In the genomic region with DNA sequence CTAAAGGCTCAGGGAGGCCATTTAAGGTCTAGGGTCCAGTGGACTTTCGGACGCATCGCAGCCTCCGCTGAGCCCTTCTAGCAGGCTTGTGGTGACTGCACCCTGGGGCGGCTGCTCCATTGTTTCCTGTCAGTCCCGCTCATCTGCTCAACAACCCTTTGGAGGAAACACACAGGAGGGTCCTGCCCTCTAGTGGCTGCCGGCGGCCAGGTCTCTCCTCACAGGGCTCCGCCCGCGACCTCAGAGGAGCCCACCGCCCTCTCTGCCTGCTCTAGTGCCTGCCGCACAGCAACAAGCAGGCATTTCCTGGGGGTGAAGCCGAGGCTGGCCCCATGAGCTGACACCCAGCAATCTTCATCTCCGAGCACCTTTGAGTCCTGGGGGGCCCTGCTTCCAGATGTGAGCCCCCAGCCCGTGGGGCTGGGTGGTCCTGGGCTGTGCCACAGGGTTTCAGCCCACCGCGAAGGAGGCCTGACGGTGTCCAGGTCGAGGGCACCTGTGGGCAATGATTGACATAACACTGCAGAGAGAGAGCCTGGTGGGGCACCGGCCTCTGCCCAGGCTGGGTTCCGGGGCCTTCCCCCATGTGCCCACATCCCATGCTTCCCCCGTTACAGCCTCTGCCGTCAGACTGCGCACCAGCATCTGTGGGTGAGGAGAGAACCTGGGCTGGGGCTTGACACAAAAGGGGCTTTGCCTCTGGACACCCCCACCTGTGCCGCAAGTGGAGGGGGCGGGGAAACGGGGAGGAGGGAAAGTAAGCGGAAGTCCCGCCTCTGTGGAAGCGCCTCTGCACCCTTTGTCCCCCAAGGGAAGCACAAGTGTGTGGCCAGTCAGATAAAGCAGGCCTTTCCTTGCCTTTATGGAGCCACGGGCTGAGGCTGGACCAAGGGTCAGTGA, we compare ENCODE assay signal across 8 cellular contexts. TPM values are rescaled to one million over a fixed set of nuclear protein-coding genes. Genes with fewer than 3 reads are reported as not detected.
DNase-seq lines count a peak whose midpoint lies in the region; ATAC-seq, FAIRE-seq and TF ChIP-seq lines count a peak whose summit lies in the region.

No MANE protein-coding gene starts in this region.

- H3K27me3 ChIP-seq in GM23338 (ENCODE audit: insufficient read depth) (no peaks in the 10 kb centered on the region), SJSA1 (replicated peaks) (no peaks in the 10 kb centered on the region), pancreas (no peaks in the 10 kb centered on the region), thyroid gland (no peaks in the 10 kb centered on the region)

- peak overlapping the region; percentile 91 for H3K4me2 ChIP-seq in GM23338

- H3K9me3 Mint-ChIP-seq in GM23338: no peaks in the 10 kb centered on the region
- H3K9me3 Mint-ChIP-seq in activated naive CD4-positive, alpha-beta T cell treated with anti-CD3 and anti-CD28 coated beads for 36 hours: no peaks in the 10 kb centered on the region

- peak; percentile 95 for DNase-seq in GM23338 (ENCODE audit: low spot score)
- DNase-seq in LHCN-M2 (ENCODE audit: low read depth): peak; percentile 69
- DNase-seq in SJSA1 (ENCODE audit: low read depth in 1 of 2, low spot score in 2 of 2): peak; percentile 53 to 82
- DNase-seq in activated naive CD4-positive, alpha-beta T cell treated with anti-CD3 and anti-CD28 coated beads for 36 hours: peak; percentile 95
- DNase-seq in Right ventricle myocardium inferior (ENCODE audit: missing footprints): peak; percentile 93
- DNase-seq in pancreas: peak; percentile 72 to 92 (median 84)
- peak; percentile 82 to 87 for DNase-seq in thyroid gland

- H3K9me2 ChIP-seq in GM23338 (ENCODE audit: insufficient read depth): no peaks in the 10 kb centered on the region

- peak overlapping the region; percentile 99 for H2AFZ ChIP-seq in GM23338

- no peaks in the 10 kb centered on the region for H3K36me3 Mint-ChIP-seq in GM23338 (ENCODE audit: low read depth)
- no peaks in the 10 kb centered on the region for H3K36me3 Mint-ChIP-seq in activated naive CD4-positive, alpha-beta T cell treated with anti-CD3 and anti-CD28 coated beads for 36 hours (ENCODE audit: low read depth)

- H4K20me1 ChIP-seq in GM23338 (replicated peaks; ENCODE audit: insufficient read depth): no peaks in the 10 kb centered on the region

- ATAC-seq in GM23338 (peak; percentile 95), Right ventricle myocardium inferior (peak; percentile 94), pancreas (peak; percentile 93 to 97 (median 95))

- H3K9ac ChIP-seq in ES-I3 (ENCODE audit: low read depth, low read length): peak overlapping the region; percentile 68

- no peaks in the 10 kb centered on the region for H3F3A ChIP-seq in GM23338 (replicated peaks; ENCODE audit: low read depth)

- H3K79me2 ChIP-seq in GM23338 (replicated peaks; ENCODE audit: insufficient read depth): no peaks in the 10 kb centered on the region

- peak overlapping the region; percentile 78 for H3K4me3 Mint-ChIP-seq in GM23338
- H3K4me3 Mint-ChIP-seq in activated naive CD4-positive, alpha-beta T cell treated with anti-CD3 and anti-CD28 coated beads for 36 hours: peak overlapping the region; percentile 81

- peaks cover 23% of the 10 kb centered on the region for H3K4me1 Mint-ChIP-seq in GM23338
- H3K4me1 Mint-ChIP-seq in activated naive CD4-positive, alpha-beta T cell treated with anti-CD3 and anti-CD28 coated beads for 36 hours (ENCODE audit: low read depth): peaks cover 17% of the 10 kb centered on the region

- H3K27ac ChIP-seq in GM23338 (ENCODE audit: low read depth) (no peak overlapping the region), SJSA1 (no peak overlapping the region), pancreas (peak overlapping the region; percentile 37 to 71 (median 67)), thyroid gland (peak overlapping the region; percentile 27 to 70 (median 28))

- intact Hi-C loops in activated naive CD4-positive, alpha-beta T cell treated with anti-CD3 and anti-CD28 coated beads for 36 hours (cut with micrococcal nuclease): loop anchor here (1.0 kb wide), 8 partner anchors 27 to 645 kb away; a partner anchor contains a TSS
- intact Hi-C loops in Right ventricle myocardium inferior (cut with DNase I): loop anchor here (2.0 to 5.0 kb wide), 2 partner anchors 221 to 330 kb away; no protein-coding TSS in a partner anchor
- intact Hi-C loops in pancreas (cut with DNase I): loop anchor here in 1 of 3 donors (5.0 kb wide), 1 partner anchor 226 kb away; no protein-coding TSS in a partner anchor
- intact Hi-C loops in thyroid gland (cut with DNase I): loop anchor here (10.0 kb wide), 1 partner anchor 328 kb away; no protein-coding TSS in a partner anchor

- WGBS in pancreas, 2 donors: 3 to 5% methylated on average over 32 of the region's 32 CpGs
- 6 to 14% methylated on average over 13 to 14 of the region's 32 CpGs for WGBS in thyroid gland, 2 donors

- H3K9me3 ChIP-seq in ES-I3 (ENCODE audit: control insufficient read depth, insufficient read depth, low read length): no peaks in the 10 kb centered on the region
- H3K9me3 ChIP-seq in SJSA1 (replicated peaks): no peaks in the 10 kb centered on the region
- H3K9me3 ChIP-seq in pancreas: no peaks in the 10 kb centered on the region
- no peaks in the 10 kb centered on the region for H3K9me3 ChIP-seq in thyroid gland

- H3K36me3 ChIP-seq in ES-I3 (ENCODE audit: insufficient read depth, low read length): no peaks in the 10 kb centered on the region
- no peaks in the 10 kb centered on the region for H3K36me3 ChIP-seq in GM23338 (ENCODE audit: insufficient read depth)
- no peaks in the 10 kb centered on the region for H3K36me3 ChIP-seq in SJSA1
- no peaks in the 10 kb centered on the region for H3K36me3 ChIP-seq in pancreas
- no peaks in the 10 kb centered on the region for H3K36me3 ChIP-seq in thyroid gland

- peaks cover 3% of the 10 kb centered on the region for H3K27me3 Mint-ChIP-seq in GM23338 (ENCODE audit: insufficient read depth, low read depth, poor library complexity)
- H3K27me3 Mint-ChIP-seq in activated naive CD4-positive, alpha-beta T cell treated with anti-CD3 and anti-CD28 coated beads for 36 hours (ENCODE audit: low read depth): no peaks in the 10 kb centered on the region

- H3K4me3 ChIP-seq in GM23338 (peak overlapping the region; percentile 74), SJSA1 (no peak overlapping the region), pancreas (peak overlapping the region; percentile 43 to 86 (median 71)), thyroid gland (replicated peaks in 1 of 3) (peak overlapping the region in 2 of 3 donors; percentile 36 to 39)

- no peaks in the 10 kb centered on the region; the same call in 1 of the 2 replicates for H3K4me1 ChIP-seq in ES-I3 (ENCODE audit: insufficient read depth, low read length)
- peaks cover 7% of the 10 kb centered on the region for H3K4me1 ChIP-seq in GM23338 (ENCODE audit: insufficient read depth)
- peaks cover 8% of the 10 kb centered on the region for H3K4me1 ChIP-seq in SJSA1 (replicated peaks)
- H3K4me1 ChIP-seq in pancreas: peaks cover 0 to 4% (median 4%) of the 10 kb centered on the region in 3 donors
- H3K4me1 ChIP-seq in thyroid gland: peaks cover 7 to 11% of the 10 kb centered on the region in 2 donors

- TF ChIP-seq POLR2A in thyroid gland (IDR thresholded peaks at IDR 0.05): no peak

- TF ChIP-seq CTCF in GM23338 (conservative IDR thresholded peaks at IDR 0.05; ENCODE audit: low read depth in 2 of 2): peak; percentile 86 to 98
- peak; percentile 90 to 96 (median 93) for TF ChIP-seq CTCF in pancreas (IDR thresholded peaks at IDR 0.05)
- TF ChIP-seq CTCF in thyroid gland (IDR thresholded peaks at IDR 0.05): peak; percentile 84 to 96 (median 88)

- CTCF ChIA-PET in activated naive CD4-positive, alpha-beta T cell treated with anti-CD3 and anti-CD28 coated beads for 36 hours (lab: Charles Lee): interaction anchor here (0.5 to 1.9 kb wide), 12 partner anchors 26 to 247 kb away, joined by 3 to 11 read pairs (median 4); no protein-coding TSS in a partner anchor

- H3K27ac Mint-ChIP-seq in GM23338: 0 out of 2 replicates have a peak overlapping the region, but pooled peaks have one; percentile 36
- peak overlapping the region; percentile 84 for H3K27ac Mint-ChIP-seq in activated naive CD4-positive, alpha-beta T cell treated with anti-CD3 and anti-CD28 coated beads for 36 hours

- no peak for FAIRE-seq in pancreas (lab: Jason Lieb, UNC)

TF ChIP-seq in GM23338, 12 proteins besides CTCF, POLR2A, EP300 and RAD21 (continues in another document):
- no peak for TF ChIP-seq EZH2 (IDR thresholded peaks at IDR 0.05; ENCODE audit: low read depth, unreplicated experiment)
- no peak for TF ChIP-seq EZH2phosphoT487 (IDR thresholded peaks at IDR 0.05; ENCODE audit: unreplicated experiment)

RNA-seq across cellular contexts. Expression of a gene that starts 27.0 kb away (rescaled TPM):
- 19.0 and 24.0 TPM in 2 replicates for total RNA-seq in GM23338 (2014; rRNA removed; shearing (Covaris generic))
- polyA plus RNA-seq in GM23338 (2016; fragmentation: Nextera tagmentation; extraction: Ambion mirVana): 4.9 and 5.3 TPM in 2 replicates
- total RNA-seq in LHCN-M2 (2014; rRNA removed): 5.3 and 5.8 TPM in 2 replicates
- polyA plus RNA-seq in LHCN-M2 (2012): 3.3 TPM
- total RNA-seq in SJSA1 (2014; rRNA removed; shearing (Covaris generic)): 1.9 and 15.1 TPM in 2 replicates
- total RNA-seq in activated naive CD4-positive, alpha-beta T cell treated with anti-CD3 and anti-CD28 coated beads for 36 hours: 10 to 100 TPM; 15.1 to 15.4 TPM
- total RNA-seq in Right ventricle myocardium inferior: 14.9 TPM
- 10 to 100 TPM; 10.8 to 15.8 (median 13.5) TPM for total RNA-seq in pancreas
- 1 to 10 TPM; 4.9 to 6.3 TPM for polyA plus RNA-seq in pancreas
- 10 to 100 TPM; 17.2 to 35.3 (median 31.1) TPM for total RNA-seq in thyroid gland

RNA-seq across cellular contexts. Expression of a gene that starts 57.3 kb away (rescaled TPM):
- total RNA-seq in GM23338 (2014; rRNA removed; shearing (Covaris generic)): 13.3 and 15.3 TPM in 2 replicates
- 11.0 and 11.3 TPM in 2 replicates for polyA plus RNA-seq in GM23338 (2016; fragmentation: Nextera tagmentation; extraction: Ambion mirVana)
- total RNA-seq in LHCN-M2 (2014; rRNA removed): 23.2 and 31.6 TPM in 2 replicates
- polyA plus RNA-seq in LHCN-M2 (2012): 18.8 TPM
- total RNA-seq in SJSA1 (2014; rRNA removed; shearing (Covaris generic)): 12.9 and 18.0 TPM in 2 replicates
- total RNA-seq in activated naive CD4-positive, alpha-beta T cell treated with anti-CD3 and anti-CD28 coated beads for 36 hours: 10 to 100 TPM; 29.9 to 31.7 TPM
- total RNA-seq in Right ventricle myocardium inferior: 11.0 TPM
- total RNA-seq in pancreas: 10 to 100 TPM; 10.4 to 20.4 (median 17.8) TPM
- polyA plus RNA-seq in pancreas: 1 to 10 TPM; 6.9 TPM
- 10 to 100 TPM; 14.4 to 17.7 (median 16.2) TPM for total RNA-seq in thyroid gland

Comparison
In these comparisons a context has a peak if more than half of its experiments do, and no peak if none do; other contexts are left out.
1. H3K27ac ChIP-seq: peak in pancreas (4 of 4) and thyroid gland (3 of 3); none in GM23338 (single experiment) and SJSA1 (single experiment).
2. Peak in every context shown above with its lines, with median percentiles within 50 percentile points of each other: ATAC-seq, DNase-seq and CTCF ChIP-seq.